ENCODE assay signal across 3 cellular contexts in genomic region chr6:109269057-109269456, GRCh38.
TF ChIP-seq lines count a peak whose summit lies in the region.

No MANE protein-coding gene starts in this region.

TF ChIP-seq in HepG2, 621 proteins besides CTCF, POLR2A, EP300 and RAD21:
- no peak for TF ChIP-seq SALL1 (CRISPR knock-in tag; IDR thresholded peaks at IDR 0.05)
- no peak for TF ChIP-seq ISX (CRISPR knock-in tag; conservative IDR thresholded peaks at IDR 0.05)
- TF ChIP-seq KDM5B (CRISPR knock-in tag; IDR thresholded peaks at IDR 0.05; ENCODE audit: borderline replicate concordance), result no peak
- no peak for TF ChIP-seq ZBTB25 (CRISPR knock-in tag; IDR thresholded peaks at IDR 0.05)
- TF ChIP-seq HNRNPL (IDR thresholded peaks at IDR 0.05; ENCODE audit: low read depth, low read length), result no peak
- TF ChIP-seq ZNF564 (CRISPR knock-in tag; IDR thresholded peaks at IDR 0.05), result peak; percentile 97; the same call in 1 of the 2 replicates

TF ChIP-seq in HEK293, 187 proteins besides CTCF, POLR2A, EP300 and RAD21:
- no peak for TF ChIP-seq ZNF558 (tag by site-specific recombination; IDR thresholded peaks at IDR 0.05)
- TF ChIP-seq SETDB1 (IDR thresholded peaks at IDR 0.05; ENCODE audit: insufficient read length, low read length), result peak; percentile 14
- no peak for TF ChIP-seq KLF1 (tag by site-specific recombination; IDR thresholded peaks at IDR 0.05)
TF ChIP-seq in HEK293: peak in this region for 1.

TF ChIP-seq in K562, 482 proteins besides CTCF, POLR2A, EP300 and RAD21:
- TF ChIP-seq HNRNPUL1 (IDR thresholded peaks at IDR 0.05; ENCODE audit: low read length), result no peak
- no peak for TF ChIP-seq BRD4 (IDR thresholded peaks at IDR 0.05)
- no peak for TF ChIP-seq GATAD2A (IDR thresholded peaks at IDR 0.05)
- no peak for TF ChIP-seq ZNF212 (CRISPR knock-in tag; IDR thresholded peaks at IDR 0.05)
- TF ChIP-seq NFE2 (IDR thresholded peaks at IDR 0.05; ENCODE audit: low read depth), result no peak
- TF ChIP-seq ZKSCAN3 (CRISPR knock-in tag; IDR thresholded peaks at IDR 0.05), result no peak
- TF ChIP-seq, protein P1, sequence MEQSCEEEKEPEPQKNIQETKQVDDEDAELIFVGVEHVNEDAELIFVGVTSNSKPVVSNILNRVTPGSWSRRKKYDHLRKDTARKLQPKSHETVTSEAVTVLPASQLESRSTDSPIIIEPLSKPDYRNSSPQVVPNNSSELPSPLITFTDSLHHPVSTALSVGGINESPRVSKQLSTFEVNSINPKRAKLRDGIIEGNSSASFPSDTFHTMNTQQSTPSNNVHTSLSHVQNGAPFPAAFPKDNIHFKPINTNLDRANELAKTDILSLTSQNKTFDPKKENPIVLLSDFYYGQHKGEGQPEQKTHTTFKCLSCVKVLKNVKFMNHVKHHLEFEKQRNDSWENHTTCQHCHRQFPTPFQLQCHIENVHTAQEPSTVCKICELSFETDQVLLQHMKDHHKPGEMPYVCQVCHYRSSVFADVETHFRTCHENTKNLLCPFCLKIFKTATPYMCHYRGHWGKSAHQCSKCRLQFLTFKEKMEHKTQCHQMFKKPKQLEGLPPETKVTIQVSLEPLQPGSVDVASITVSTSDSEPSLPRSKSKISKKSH (CRISPR knock-in tag; IDR thresholded peaks at IDR 0.05), result no peak
- 0 out of 2 replicates have a peak, but pooled peaks have one; percentile 22 for TF ChIP-seq CBX5 (IDR thresholded peaks at IDR 0.05; ENCODE audit: borderline replicate concordance, low read depth)
- TF ChIP-seq SRSF3 (IDR thresholded peaks at IDR 0.05; ENCODE audit: insufficient read depth, low read length), result no peak
- peak in 1 of 2 experiments; percentile 77; a peak in 2 of 3 replicates for TF ChIP-seq CBX3 (IDR thresholded peaks at IDR 0.05; ENCODE audit: borderline replicate concordance in 1 of 2, low read length in 2 of 2)
- TF ChIP-seq, protein P2, sequence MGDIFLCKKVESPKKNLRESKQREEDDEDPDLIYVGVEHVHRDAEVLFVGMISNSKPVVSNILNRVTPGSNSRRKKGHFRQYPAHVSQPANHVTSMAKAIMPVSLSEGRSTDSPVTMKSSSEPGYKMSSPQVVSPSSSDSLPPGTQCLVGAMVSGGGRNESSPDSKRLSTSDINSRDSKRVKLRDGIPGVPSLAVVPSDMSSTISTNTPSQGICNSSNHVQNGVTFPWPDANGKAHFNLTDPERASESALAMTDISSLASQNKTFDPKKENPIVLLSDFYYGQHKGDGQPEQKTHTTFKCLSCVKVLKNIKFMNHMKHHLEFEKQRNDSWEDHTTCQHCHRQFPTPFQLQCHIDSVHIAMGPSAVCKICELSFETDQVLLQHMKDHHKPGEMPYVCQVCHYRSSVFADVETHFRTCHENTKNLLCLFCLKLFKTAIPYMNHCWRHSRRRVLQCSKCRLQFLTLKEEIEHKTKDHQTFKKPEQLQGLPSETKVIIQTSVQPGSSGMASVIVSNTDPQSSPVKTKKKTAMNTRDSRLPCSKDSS (IDR thresholded peaks at IDR 0.05; ENCODE audit: low read depth, partially characterized antibody), result peak; percentile 40
- no peak for TF ChIP-seq ZKSCAN8 (CRISPR knock-in tag; IDR thresholded peaks at IDR 0.05)
- TF ChIP-seq TRIM28 (IDR thresholded peaks at IDR 0.05), result peak; percentile 59; the same call in 1 of the 2 replicates
- TF ChIP-seq ADNP (tag; IDR thresholded peaks at IDR 0.05), result no peak
